17 cellular contexts compared by ENCODE assay signal in the genomic region with DNA sequence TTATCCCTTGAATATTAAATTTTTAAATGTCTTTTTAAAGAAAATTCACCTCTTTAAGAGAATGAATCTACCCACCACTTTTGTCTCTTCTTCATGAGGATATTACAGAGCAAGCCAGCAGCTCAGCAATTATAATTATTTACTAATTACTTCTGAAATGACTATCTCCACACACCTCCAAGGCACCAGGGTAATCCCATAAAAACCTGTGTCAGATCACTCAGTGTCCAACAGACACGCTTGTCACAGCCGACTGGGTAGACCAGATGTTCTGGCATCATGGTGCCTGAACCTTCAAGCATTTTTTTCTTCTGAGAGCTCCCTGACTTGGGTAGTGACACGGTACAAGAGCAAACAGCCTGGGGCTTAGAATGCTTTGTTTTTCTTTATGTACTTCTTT.
DNase-seq lines count a peak whose midpoint lies in the region; ATAC-seq lines count a peak whose summit lies in the region.
"Had no signal": no experiment of that assay in that cellular context is flagged by ENCODE, and none has a peak within 500 bp of the region (broad histone marks: within the 10 kb centered on the region; RNA-seq: fewer than 3 reads in every experiment).

No MANE protein-coding gene starts in this region.

- H3K4me1 ChIP-seq in adipocyte (ENCODE audit: control insufficient read depth, insufficient read depth, low read length): no peaks in the 10 kb centered on the region
- H3K4me1 ChIP-seq: Peyer's patch had no signal

- peak; percentile 57 for ATAC-seq in GM19463 (IDR thresholded peaks at IDR 0.05; ENCODE audit: unreplicated experiment)
- ATAC-seq in HG02885 (IDR thresholded peaks at IDR 0.05; ENCODE audit: poor library complexity, unreplicated experiment): no peak
- ATAC-seq in activated T-cell treated with anti-CD3 and anti-CD28 coated beads, Interleukin-2, amount 50 U/mL, for 72 hours (replicated peaks in 1 of 2): no peak
- ATAC-seq in HG03565 (IDR thresholded peaks at IDR 0.05; ENCODE audit: unreplicated experiment): no peak
- ATAC-seq: Right ventricle myocardium inferior had no signal

- DNase-seq in DMS53 (lab: John Stamatoyannopoulos, UW): peak; percentile 7
- DNase-seq in NCI-H2171 (lab: John Stamatoyannopoulos, UW): peak; percentile 33
- DNase-seq in adipocyte (ENCODE audit: low read depth): peak; percentile 20
- no peak for DNase-seq in activated T-cell treated with anti-CD3 and anti-CD28 coated beads, Interleukin-2, amount 50 U/mL, for 72 hours
- no peak for DNase-seq in foreskin melanocyte
- DNase-seq: DMS153, H7, NCI-H1048, NCI-H2107, NCI-H345, NCI-H774, Peyer's patch had no signal

- no peak overlapping the region for H3K4me3 Mint-ChIP-seq in activated T-cell treated with anti-CD3 and anti-CD28 coated beads, Interleukin-2, amount 50 U/mL, for 72 hours

- H3K27ac Mint-ChIP-seq in activated T-cell treated with anti-CD3 and anti-CD28 coated beads, Interleukin-2, amount 50 U/mL, for 72 hours: no peak overlapping the region

- H3K36me3 Mint-ChIP-seq in activated T-cell treated with anti-CD3 and anti-CD28 coated beads, Interleukin-2, amount 50 U/mL, for 72 hours (ENCODE audit: insufficient read depth in 2 of 2): no peaks in the 10 kb centered on the region

- no peaks in the 10 kb centered on the region for H3K9me3 ChIP-seq in adipocyte (ENCODE audit: control insufficient read depth, low read length)
- H3K9me3 ChIP-seq: Peyer's patch had no signal

- no peak overlapping the region for H3K9ac ChIP-seq in adipocyte (ENCODE audit: low read length)
- H3K9ac ChIP-seq: KMS-11 had no signal

- H3K9me3 Mint-ChIP-seq in activated T-cell treated with anti-CD3 and anti-CD28 coated beads, Interleukin-2, amount 50 U/mL, for 72 hours: no peaks in the 10 kb centered on the region

- no peak overlapping the region for H3K4me3 ChIP-seq in adipocyte (ENCODE audit: low read length)
- H3K4me3 ChIP-seq: Peyer's patch had no signal

- no peaks in the 10 kb centered on the region for H3K36me3 ChIP-seq in adipocyte (ENCODE audit: control insufficient read depth, insufficient read depth, low read length, severe bottlenecking)
- H3K36me3 ChIP-seq: Peyer's patch had no signal

- H3K27me3 ChIP-seq in adipocyte (replicated peaks; ENCODE audit: control insufficient read depth, insufficient read depth, low read length): peaks cover 10% of the 10 kb centered on the region
- H3K27me3 ChIP-seq: Peyer's patch had no signal

- H3K4me1 Mint-ChIP-seq in activated T-cell treated with anti-CD3 and anti-CD28 coated beads, Interleukin-2, amount 50 U/mL, for 72 hours (ENCODE audit: low read depth): no peaks in the 10 kb centered on the region

- peaks cover 13% of the 10 kb centered on the region for H3K27me3 Mint-ChIP-seq in activated T-cell treated with anti-CD3 and anti-CD28 coated beads, Interleukin-2, amount 50 U/mL, for 72 hours (ENCODE audit: low read depth)

Comparison
In these comparisons a context has a peak if more than half of its experiments do, and no peak if none do; other contexts are left out.
1. DNase-seq: peak in DMS53 (single experiment), NCI-H2171 (single experiment) and adipocyte (single experiment); none in activated T-cell treated with anti-CD3 and anti-CD28 coated beads, Interleukin-2, amount 50 U/mL, for 72 hours (0 of 2) and foreskin melanocyte (single experiment).